In genomic region chr14:103854822-103855733, GRCh38 we compare ENCODE assay signal across 10 cellular contexts. TPM values are rescaled to one million over a fixed set of nuclear protein-coding genes. Genes with fewer than 3 reads are reported as not detected.
A peak's percentile ranks its signal among the peaks of the same experiment; 100 is the strongest.
DNase-seq lines count a peak whose midpoint lies in the region; ATAC-seq, FAIRE-seq and TF ChIP-seq lines count a peak whose summit lies in the region.
"Had no signal": no experiment of that assay in that cellular context is flagged by ENCODE, and none has a peak within 500 bp of the region (broad histone marks: within the 10 kb centered on the region; RNA-seq: fewer than 3 reads in every experiment).

No MANE protein-coding gene starts in this region.

- H3K9ac ChIP-seq in keratinocyte (ENCODE audit: control insufficient read depth, extremely low read depth, insufficient read depth, low read length), result no peak overlapping the region

- dilution Hi-C loops in keratinocyte (cut with MboI; ENCODE audit: extremely low pct_ligation_motif_present, low sequenced_read_pairs), result no loop called here

- H4K20me1 ChIP-seq in keratinocyte (ENCODE audit: control insufficient read depth, extremely low read depth, insufficient read depth, low read length), result no peaks in the 10 kb centered on the region

- H3K4me1 ChIP-seq in keratinocyte (ENCODE audit: control insufficient read depth, extremely low read depth, insufficient read depth, low read length), result peaks cover 16% of the 10 kb centered on the region
- no peaks in the 10 kb centered on the region for H3K4me1 ChIP-seq in thymus (ENCODE audit: control insufficient read depth, insufficient read depth, low read length)

- DNase-seq in NOMO-1 treated with DMSO at 0.1 percent for 48 hours (lab: John Stamatoyannopoulos, UW; ENCODE audit: unreplicated experiment) (peak; percentile 5), NOMO-1 (lab: John Stamatoyannopoulos, UW; ENCODE audit: unreplicated experiment in 2 of 2) (no peak), SW480 (ENCODE audit: low spot score) (peak; percentile 36), keratinocyte (ENCODE audit: low read depth, low spot score) (no peak)
- DNase-seq: activated CD8-positive, alpha-beta memory T cell treated with anti-CD3 and anti-CD28 coated beads, Interleukin-2, amount 10 ng/mL, durations not matched to agents 7 days and 5 days; Kasumi-1 had no signal

- FAIRE-seq in keratinocyte (lab: Jason Lieb, UNC), result no peak

- no peak overlapping the region for H3K4me3 ChIP-seq in keratinocyte (ENCODE audit: control insufficient read depth in 2 of 3, extremely low read depth in 1 of 3, insufficient read depth in 2 of 3, low read depth in 1 of 3, low read length in 3 of 3)
- H3K4me3 ChIP-seq in thymus (ENCODE audit: low read length), result no peak overlapping the region

- WGBS in thymus, result 70% methylated on average over 18 of the region's 18 CpGs

- H2AFZ ChIP-seq in keratinocyte (ENCODE audit: control insufficient read depth, low read length), result peak overlapping the region; percentile 91

- H3K36me3 ChIP-seq in keratinocyte (ENCODE audit: control insufficient read depth in 2 of 2, extremely low read depth in 1 of 2, insufficient read depth in 2 of 2, low read length in 2 of 2) (no peaks in the 10 kb centered on the region), thymus (ENCODE audit: control insufficient read depth, insufficient read depth) (no peaks in the 10 kb centered on the region)

- H3K27me3 ChIP-seq in keratinocyte (ENCODE audit: control insufficient read depth, extremely low read depth, insufficient read depth, low read length) (no peaks in the 10 kb centered on the region), thymus (ENCODE audit: control insufficient read depth, insufficient read depth) (no peaks in the 10 kb centered on the region)

- no peaks in the 10 kb centered on the region for H3K9me3 ChIP-seq in keratinocyte (ENCODE audit: control insufficient read depth, low read depth, low read length)
- H3K9me3 ChIP-seq in thymus (ENCODE audit: control insufficient read depth), result no peaks in the 10 kb centered on the region

- H3K27ac ChIP-seq in keratinocyte (ENCODE audit: control insufficient read depth, insufficient read depth, low read length), result no peak overlapping the region
- peak overlapping the region; percentile 36 for H3K27ac ChIP-seq in thymus (ENCODE audit: low read depth)

- peak; percentile 11 to 43 (median 11) for TF ChIP-seq CTCF in keratinocyte (optimal IDR thresholded peaks at IDR 0.05 in 1 of 3, IDR thresholded peaks at IDR 0.05 in 1 of 3, conservative IDR thresholded peaks at IDR 0.05 in 1 of 3; ENCODE audit: extremely low read depth in 1 of 3, insufficient read depth in 2 of 3, low read length in 3 of 3)

- H3K4me2 ChIP-seq in keratinocyte (ENCODE audit: control insufficient read depth, extremely low read depth, insufficient read depth, low read depth, low read length), result peak overlapping the region; percentile 17

- ATAC-seq in GM21619 (IDR thresholded peaks at IDR 0.05; ENCODE audit: unreplicated experiment), result no peak
- no peak for ATAC-seq in GM21717 (IDR thresholded peaks at IDR 0.05; ENCODE audit: unreplicated experiment)
- ATAC-seq in HG02840 (IDR thresholded peaks at IDR 0.05; ENCODE audit: low FRiP score, unreplicated experiment), result no peak
- ATAC-seq: activated CD8-positive, alpha-beta memory T cell treated with anti-CD3 and anti-CD28 coated beads, Interleukin-2, amount 10 ng/mL, durations not matched to agents 7 days and 5 days had no signal

- H3K9me1 ChIP-seq in keratinocyte (ENCODE audit: control insufficient read depth, extremely low read depth, insufficient read depth, low read length), result no peaks in the 10 kb centered on the region

- H3K79me2 ChIP-seq in keratinocyte (ENCODE audit: control insufficient read depth, insufficient read depth, low read length), result no peaks in the 10 kb centered on the region

RNA-seq across cellular contexts. Expression of gene PPP1R13B, which starts 7.7 kb away (rescaled TPM):
- 5.8 to 7.7 TPM (median 6.6 TPM) in 3 replicates for polyA plus RNA-seq in keratinocyte
- polyA plus RNA-seq in keratinocyte (2011; ENCODE audit: low read depth), result 38.4 TPM
- polyA plus RNA-seq in keratinocyte (2011; cell fraction: cytosol; rRNA removed), result 5.1 and 5.3 TPM in 2 replicates
- 22.3 and 26.6 TPM in 2 replicates for polyA plus RNA-seq in keratinocyte (2011; cell fraction: nucleus; rRNA removed)
- 7.5 and 13.0 TPM in 2 replicates for polyA plus RNA-seq in keratinocyte (2012; ENCODE audit: low replicate concordance)
- polyA minus RNA-seq in keratinocyte, result 16.2 to 31.2 TPM (median 24.2 TPM) in 3 replicates
- 5.0 TPM for polyA minus RNA-seq in keratinocyte (2011; cell fraction: cytosol; rRNA and poly(A)+ RNA removed)
- polyA minus RNA-seq in keratinocyte (2011; cell fraction: nucleus; rRNA and poly(A)+ RNA removed), result 15.7 and 23.7 TPM in 2 replicates
- polyA plus RNA-seq in thymus, result 7.4 TPM

Comparison
In these comparisons a context has a peak if more than half of its experiments do, and no peak if none do; other contexts are left out.
1. DNase-seq: peak in NOMO-1 treated with DMSO at 0.1 percent for 48 hours (single experiment) and SW480 (single experiment); none in NOMO-1 (0 of 2) and keratinocyte (single experiment).